Comparison of ENCODE assay signal across 15 cellular contexts in the genomic region with DNA sequence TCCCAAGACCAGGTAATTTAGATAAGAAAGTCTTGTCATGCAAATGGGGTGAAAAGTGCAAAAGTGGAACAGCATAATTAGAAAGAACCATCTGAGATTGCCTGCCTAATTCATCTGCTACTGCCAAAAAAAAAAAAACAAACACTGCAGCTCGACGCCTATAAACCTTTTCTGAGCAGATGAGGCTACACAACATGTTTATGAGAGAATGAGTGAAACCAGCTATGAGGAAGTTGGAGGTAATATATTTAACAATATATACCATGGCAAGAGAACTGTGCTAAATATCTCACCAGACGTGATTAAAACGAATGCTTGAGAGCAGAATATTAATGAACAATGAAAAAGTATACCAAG. TPM values are rescaled to one million over a fixed set of nuclear protein-coding genes. Genes with fewer than 3 reads are reported as not detected.
A peak's percentile ranks its signal among the peaks of the same experiment; 100 is the strongest.
DNase-seq lines count a peak whose midpoint lies in the region; ATAC-seq, FAIRE-seq and TF ChIP-seq lines count a peak whose summit lies in the region.
"Had no signal": no experiment of that assay in that cellular context is flagged by ENCODE, and none has a peak within 500 bp of the region (broad histone marks: within the 10 kb centered on the region; RNA-seq: fewer than 3 reads in every experiment).

No MANE protein-coding gene starts in this region.

- H3K4me2 ChIP-seq in mammary epithelial cell (ENCODE audit: insufficient read depth, low read depth, low read length) = peak overlapping the region; percentile 27

- H3K27ac ChIP-seq in mammary epithelial cell (ENCODE audit: insufficient read depth, low read depth, low read length) (peak overlapping the region; percentile 58), subcutaneous abdominal adipose tissue (ENCODE audit: low read depth, low read length) (peak overlapping the region; percentile 91)

- H3K4me3 ChIP-seq in mammary epithelial cell (replicated peaks in 1 of 3; ENCODE audit: insufficient read depth in 1 of 3, low read depth in 2 of 3, low read length in 3 of 3) (no peak overlapping the region), subcutaneous abdominal adipose tissue (ENCODE audit: low read depth in 1 of 5, low read length in 5 of 5) (no peak overlapping the region), HAP-1 (no peak overlapping the region)
- H3K4me3 ChIP-seq: adrenal gland, coronary artery had no signal

- no peak overlapping the region for H2AFZ ChIP-seq in mammary epithelial cell (ENCODE audit: low read depth, low read length)

- in situ Hi-C loops in mammary epithelial cell (cut with MboI; ENCODE audit: low sequenced_read_pairs in 2 of 2) = no loop called here
- in situ Hi-C loops in HAP-1 (cut with MboI; ENCODE audit: low sequenced_read_pairs) = no loop called here

- no peaks in the 10 kb centered on the region for H3K79me2 ChIP-seq in mammary epithelial cell (ENCODE audit: insufficient read depth, low read length)

- peak; percentile 28 for ATAC-seq in HG02943 (IDR thresholded peaks at IDR 0.05; ENCODE audit: low read depth, unreplicated experiment)

- DNase-seq in GM19239 (ENCODE audit: insufficient read length, low spot score) = no peak
- DNase-seq in mammary epithelial cell = no peak
- DNase-seq in HAP-1 (ENCODE audit: low spot score in 2 of 2) = no peak
- DNase-seq in AML-193 (lab: John Stamatoyannopoulos, UW) = no peak
- no peak for DNase-seq in DMS153 treated with DMSO at 0.1 percent for 48 hours (lab: John Stamatoyannopoulos, UW; ENCODE audit: unreplicated experiment)
- DNase-seq: activated CD4-positive, alpha-beta T cell treated with anti-CD3 and anti-CD28 coated beads for 1 hour; activated T-cell treated with anti-CD3 and anti-CD28 coated beads, Interleukin-2, amount 50 U/mL, for 1 hour; adrenal gland; GDM1; Karpas-422; NCI-H2107 had no signal

- no TSS peak for BruUV-seq in mammary epithelial cell (replicated peaks; lab: Mats Ljungman, UMichigan)

- WGBS in mammary epithelial cell (ENCODE audit: low coverage, missing lambda C conversion rate) = 87% methylated on average over 4 of the region's 4 CpGs

- CTCF ChIA-PET in mammary epithelial cell (lab: Charles Lee; ENCODE audit: low non-redundant PET) = no interaction called here

- peak; percentile 58 for FAIRE-seq in GM19239 (lab: Jason Lieb, UNC)

- no peak overlapping the region for H3K9ac ChIP-seq in mammary epithelial cell (ENCODE audit: insufficient read depth, low read length)
- peak overlapping the region in 4 of 5 donors; percentile 32 to 79 (median 51) for H3K9ac ChIP-seq in subcutaneous abdominal adipose tissue (ENCODE audit: low read length in 5 of 5)

- no peak for TF ChIP-seq CTCF in mammary epithelial cell (conservative IDR thresholded peaks at IDR 0.05 in 1 of 2, IDR thresholded peaks at IDR 0.05 in 1 of 2; ENCODE audit: extremely low read depth in 1 of 2, insufficient read depth in 1 of 2, low read depth in 1 of 2, low read length in 2 of 2)

- no peaks in the 10 kb centered on the region for H3K9me3 ChIP-seq in mammary epithelial cell (replicated peaks; ENCODE audit: insufficient read depth, low read length)
- H3K9me3 ChIP-seq in subcutaneous abdominal adipose tissue (ENCODE audit: control insufficient read depth in 5 of 5, low read length in 5 of 5) = no peaks in the 10 kb centered on the region
- H3K9me3 ChIP-seq in HAP-1 = no peaks in the 10 kb centered on the region
- H3K9me3 ChIP-seq: adrenal gland had no signal

- H4K20me1 ChIP-seq in mammary epithelial cell (ENCODE audit: insufficient read depth, low read length) = no peaks in the 10 kb centered on the region

- H3K36me3 ChIP-seq in mammary epithelial cell (ENCODE audit: insufficient read depth, low read length) (no peaks in the 10 kb centered on the region), subcutaneous abdominal adipose tissue (ENCODE audit: control insufficient read depth in 5 of 5, insufficient read depth in 5 of 5, low read length in 5 of 5) (peaks cover 29 to 70% (median 46%) of the 10 kb centered on the region in 5 donors), HAP-1 (replicated peaks) (no peaks in the 10 kb centered on the region)
- H3K36me3 ChIP-seq: adrenal gland had no signal

- no peaks in the 10 kb centered on the region for H3K27me3 ChIP-seq in mammary epithelial cell (ENCODE audit: insufficient read depth, low read length)
- no peaks in the 10 kb centered on the region for H3K27me3 ChIP-seq in subcutaneous abdominal adipose tissue (ENCODE audit: control insufficient read depth in 5 of 5, insufficient read depth in 4 of 5, low read length in 5 of 5)
- H3K27me3 ChIP-seq in HAP-1 (ENCODE audit: low read depth) = no peaks in the 10 kb centered on the region
- H3K27me3 ChIP-seq: adrenal gland had no signal

- intact Hi-C loops in mammary epithelial cell (cut with micrococcal nuclease) = no loop called here

- dilution Hi-C loops in mammary epithelial cell (cut with HindIII; ENCODE audit: low sequenced_read_pairs) = no loop called here

- H3K4me1 ChIP-seq in mammary epithelial cell (ENCODE audit: insufficient read depth, low read length) (peaks cover 32% of the 10 kb centered on the region), subcutaneous abdominal adipose tissue (ENCODE audit: control insufficient read depth in 5 of 5, insufficient read depth in 5 of 5, low read length in 5 of 5) (peaks cover 4 to 69% (median 64%) of the 10 kb centered on the region in 5 donors), HAP-1 (peaks cover 53% of the 10 kb centered on the region)
- H3K4me1 ChIP-seq: adrenal gland had no signal

RNA-seq across cellular contexts. Expression of gene LAMA4, which starts 50.0 kb away (rescaled TPM):
- 1 to 10 TPM in 1 of 2 donors, under 1 TPM in 1; 0.35 to 1.2 TPM for total RNA-seq in mammary epithelial cell
- 0.18 TPM for polyA plus RNA-seq in mammary epithelial cell
- not detected for polyA minus RNA-seq in mammary epithelial cell
- polyA plus RNA-seq: CD14-positive monocyte had no signal
